In genomic region chr16:80557037-80557436, GRCh38 we compare ENCODE assay signal across 31 cellular contexts. TPM values are rescaled to one million over a fixed set of nuclear protein-coding genes. Genes with fewer than 3 reads are reported as not detected.
"Had no signal": no experiment of that assay in that cellular context is flagged by ENCODE, and none has a peak within 500 bp of the region (broad histone marks: within the 10 kb centered on the region; RNA-seq: fewer than 3 reads in every experiment).

No MANE protein-coding gene starts in this region.

- H3K36me3 Mint-ChIP-seq: activated naive CD4-positive, alpha-beta T cell treated with anti-CD3 and anti-CD28 coated beads, Interleukin-2, amount 50 U/mL, for 72 hours; naive B cell; stimulated activated memory B cell treated with anti-CD40 and anti-IgM and Interleukin-4, amounts not matched to agents 10 μg/mL and 1 μg/mL and 100 μg/mL, for 72 hours; WTC11 had no signal

- H3K4me3 Mint-ChIP-seq: activated CD4-positive, alpha-beta memory T cell treated with anti-CD3 and anti-CD28 coated beads, Interleukin-2, amount 10 ng/mL, durations not matched to agents 7 days and 5 days; activated CD4-positive, alpha-beta T cell treated with anti-CD3 and anti-CD28 coated beads, Interleukin-2, amount 10 ng/mL, durations not matched to agents 7 days and 5 days; central memory CD8-positive, alpha-beta T cell; naive B cell; nephron progenitor cell; stimulated activated memory B cell treated with anti-CD40 and anti-IgM and Interleukin-4, amounts not matched to agents 10 μg/mL and 1 μg/mL and 100 μg/mL, for 72 hours; stimulated activated naive CD8-positive, alpha-beta T cell treated with anti-CD3 and anti-CD28 coated beads, Interleukin-15, amount 100 ng/mL, for 72 hours; WTC11 had no signal

- H3K27ac Mint-ChIP-seq: activated CD4-positive, alpha-beta memory T cell treated with anti-CD3 and anti-CD28 coated beads, Interleukin-2, amount 10 ng/mL, durations not matched to agents 7 days and 5 days; activated CD4-positive, alpha-beta T cell treated with anti-CD3 and anti-CD28 coated beads, Interleukin-2, amount 10 ng/mL, durations not matched to agents 7 days and 5 days; activated naive CD4-positive, alpha-beta T cell treated with anti-CD3 and anti-CD28 coated beads, Interleukin-2, amount 50 U/mL, for 72 hours; activated T-helper 2 cell treated with anti-CD3 and anti-CD28 coated beads, Interferon-gamma antibody, Interleukin-2, Interleukin-4, amounts not matched to agents 10 μg/mL and 5 μg/mL and 100 μg/mL, durations not matched to agents 14 hours and 24 hours and 36 hours; naive B cell; nephron progenitor cell; stimulated activated memory B cell treated with anti-CD40 and anti-IgM and Interleukin-4, amounts not matched to agents 10 μg/mL and 1 μg/mL and 100 μg/mL, for 72 hours; stimulated activated naive CD8-positive, alpha-beta T cell treated with anti-CD3 and anti-CD28 coated beads, Interleukin-15, amount 100 ng/mL, for 72 hours; WTC11 had no signal

- H3K36me3 ChIP-seq: breast epithelium, esophagus squamous epithelium, left ventricle myocardium inferior, neutrophil, thyroid gland, upper lobe of left lung had no signal

- H3K27me3 ChIP-seq: breast epithelium, neutrophil, thyroid gland, upper lobe of left lung had no signal

- H3K4me1 Mint-ChIP-seq: naive B cell; nephron progenitor cell; stimulated activated memory B cell treated with anti-CD40 and anti-IgM and Interleukin-4, amounts not matched to agents 10 μg/mL and 1 μg/mL and 100 μg/mL, for 72 hours; WTC11 had no signal

- H3K4me3 ChIP-seq: breast epithelium, esophagus squamous epithelium, left ventricle myocardium inferior, lung, skin epidermis, thyroid gland, upper lobe of left lung had no signal

- H3K4me1 ChIP-seq: breast epithelium, left ventricle myocardium inferior, thyroid gland, upper lobe of left lung had no signal

- H3K27ac ChIP-seq: breast epithelium, epithelial cell of prostate, esophagus squamous epithelium, left ventricle myocardium inferior, neutrophil, skin epidermis, thyroid gland, upper lobe of left lung had no signal

- DNase-seq: activated CD4-positive, alpha-beta memory T cell treated with anti-CD3 and anti-CD28 coated beads, Interleukin-2, amount 10 ng/mL, durations not matched to agents 7 days and 5 days; activated CD4-positive, alpha-beta T cell treated with anti-CD3 and anti-CD28 coated beads for 1 hour; activated CD4-positive, alpha-beta T cell treated with anti-CD3 and anti-CD28 coated beads, Interleukin-2, amount 10 ng/mL, durations not matched to agents 7 days and 5 days; activated T-cell treated with anti-CD3 and anti-CD28 coated beads, Interleukin-2, amount 50 U/mL, for 48 hours; effector CD8-positive, alpha-beta T cell; esophagus squamous epithelium; foreskin melanocyte; left ventricle myocardium inferior; naive B cell; nephron progenitor cell; retina; stimulated activated CD4-positive, alpha-beta T cell treated with anti-CD3 and anti-CD28 coated beads, Interleukin-4, amount 100 ng/mL, for 24 hours; stimulated activated naive CD8-positive, alpha-beta T cell treated with anti-CD3 and anti-CD28 coated beads, Interleukin-15, amount 100 ng/mL, for 72 hours; T-helper 2 cell; thyroid gland; upper lobe of left lung had no signal

- H3K9me3 Mint-ChIP-seq: activated CD4-positive, alpha-beta memory T cell treated with anti-CD3 and anti-CD28 coated beads, Interleukin-2, amount 10 ng/mL, durations not matched to agents 7 days and 5 days; activated CD4-positive, alpha-beta T cell treated with anti-CD3 and anti-CD28 coated beads, Interleukin-2, amount 10 ng/mL, durations not matched to agents 7 days and 5 days; activated naive CD4-positive, alpha-beta T cell treated with anti-CD3 and anti-CD28 coated beads, Interleukin-2, amount 50 U/mL, for 72 hours; activated T-helper 2 cell treated with anti-CD3 and anti-CD28 coated beads, Interferon-gamma antibody, Interleukin-2, Interleukin-4, amounts not matched to agents 10 μg/mL and 5 μg/mL and 100 μg/mL, durations not matched to agents 14 hours and 24 hours and 36 hours; central memory CD8-positive, alpha-beta T cell; nephron progenitor cell; stimulated activated memory B cell treated with anti-CD40 and anti-IgM and Interleukin-4, amounts not matched to agents 10 μg/mL and 1 μg/mL and 100 μg/mL, for 72 hours; stimulated activated naive CD8-positive, alpha-beta T cell treated with anti-CD3 and anti-CD28 coated beads, Interleukin-15, amount 100 ng/mL, for 72 hours; WTC11 had no signal

- H3K9me3 ChIP-seq: breast epithelium, esophagus squamous epithelium, left ventricle myocardium inferior, neutrophil, thyroid gland, upper lobe of left lung had no signal

- H3K27me3 Mint-ChIP-seq: activated CD4-positive, alpha-beta T cell treated with anti-CD3 and anti-CD28 coated beads, Interleukin-2, amount 10 ng/mL, durations not matched to agents 7 days and 5 days; central memory CD8-positive, alpha-beta T cell; stimulated activated memory B cell treated with anti-CD40 and anti-IgM and Interleukin-4, amounts not matched to agents 10 μg/mL and 1 μg/mL and 100 μg/mL, for 72 hours had no signal

- ATAC-seq: sciatic nerve; stimulated activated memory B cell treated with anti-CD40 and anti-IgM and Interleukin-4, amounts not matched to agents 10 μg/mL and 1 μg/mL and 100 μg/mL, for 72 hours; stimulated activated naive CD8-positive, alpha-beta T cell treated with anti-CD3 and anti-CD28 coated beads, Interleukin-15, amount 100 ng/mL, for 72 hours; WTC11 had no signal

RNA-seq across cellular contexts. Expression of gene DYNLRB2, which starts 16.2 kb away (rescaled TPM):
- total RNA-seq: activated CD4-positive, alpha-beta memory T cell treated with anti-CD3 and anti-CD28 coated beads, Interleukin-2, amount 10 ng/mL, durations not matched to agents 7 days and 5 days; activated naive CD4-positive, alpha-beta T cell treated with anti-CD3 and anti-CD28 coated beads, Interleukin-2, amount 50 U/mL, for 72 hours; activated T-helper 2 cell treated with anti-CD3 and anti-CD28 coated beads, Interferon-gamma antibody, Interleukin-2, Interleukin-4, amounts not matched to agents 10 μg/mL and 5 μg/mL and 100 μg/mL, durations not matched to agents 14 hours and 24 hours and 36 hours; dermis microvascular lymphatic vessel endothelial cell; left ventricle myocardium inferior; mesenteric fat pad; osteocyte; posterior vena cava; WTC11 had no signal
